1 cellular context compared by ENCODE assay signal in the genomic region with DNA sequence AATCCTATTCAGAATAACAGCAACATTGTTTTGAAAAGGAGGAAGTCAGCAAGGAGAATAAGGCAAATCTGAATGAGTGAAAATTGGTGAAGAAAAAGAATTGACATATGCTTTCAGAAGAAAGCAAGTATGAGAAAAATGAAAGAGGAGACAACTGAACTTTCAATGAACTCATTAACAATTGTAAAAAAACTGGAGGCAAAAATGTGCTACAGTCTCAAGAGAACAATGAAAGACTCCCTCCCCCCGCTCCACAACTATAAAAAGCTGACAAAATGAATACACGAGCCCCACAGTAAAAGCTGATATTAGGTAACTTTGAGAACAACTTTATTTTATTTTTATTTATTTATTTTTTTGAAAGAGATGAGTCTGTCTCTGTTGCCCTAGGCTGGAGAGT.
TF ChIP-seq lines count a peak whose summit lies in the region.

No MANE protein-coding gene starts in this region.

TF ChIP-seq in GM23338, 12 proteins besides CTCF, POLR2A, EP300 and RAD21 (continued from another document):
- TF ChIP-seq, protein P1, sequence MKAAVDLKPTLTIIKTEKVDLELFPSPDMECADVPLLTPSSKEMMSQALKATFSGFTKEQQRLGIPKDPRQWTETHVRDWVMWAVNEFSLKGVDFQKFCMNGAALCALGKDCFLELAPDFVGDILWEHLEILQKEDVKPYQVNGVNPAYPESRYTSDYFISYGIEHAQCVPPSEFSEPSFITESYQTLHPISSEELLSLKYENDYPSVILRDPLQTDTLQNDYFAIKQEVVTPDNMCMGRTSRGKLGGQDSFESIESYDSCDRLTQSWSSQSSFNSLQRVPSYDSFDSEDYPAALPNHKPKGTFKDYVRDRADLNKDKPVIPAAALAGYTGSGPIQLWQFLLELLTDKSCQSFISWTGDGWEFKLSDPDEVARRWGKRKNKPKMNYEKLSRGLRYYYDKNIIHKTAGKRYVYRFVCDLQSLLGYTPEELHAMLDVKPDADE (IDR thresholded peaks at IDR 0.05) = no peak
- no peak for TF ChIP-seq EZH2 (IDR thresholded peaks at IDR 0.05; ENCODE audit: low read depth, unreplicated experiment)
- TF ChIP-seq STAT1 (IDR thresholded peaks at IDR 0.05; ENCODE audit: unreplicated experiment) = no peak
- no peak for TF ChIP-seq POLR2AphosphoS5 (IDR thresholded peaks at IDR 0.05; ENCODE audit: low read depth)
